27 cellular contexts compared by ENCODE assay signal in the genomic region with DNA sequence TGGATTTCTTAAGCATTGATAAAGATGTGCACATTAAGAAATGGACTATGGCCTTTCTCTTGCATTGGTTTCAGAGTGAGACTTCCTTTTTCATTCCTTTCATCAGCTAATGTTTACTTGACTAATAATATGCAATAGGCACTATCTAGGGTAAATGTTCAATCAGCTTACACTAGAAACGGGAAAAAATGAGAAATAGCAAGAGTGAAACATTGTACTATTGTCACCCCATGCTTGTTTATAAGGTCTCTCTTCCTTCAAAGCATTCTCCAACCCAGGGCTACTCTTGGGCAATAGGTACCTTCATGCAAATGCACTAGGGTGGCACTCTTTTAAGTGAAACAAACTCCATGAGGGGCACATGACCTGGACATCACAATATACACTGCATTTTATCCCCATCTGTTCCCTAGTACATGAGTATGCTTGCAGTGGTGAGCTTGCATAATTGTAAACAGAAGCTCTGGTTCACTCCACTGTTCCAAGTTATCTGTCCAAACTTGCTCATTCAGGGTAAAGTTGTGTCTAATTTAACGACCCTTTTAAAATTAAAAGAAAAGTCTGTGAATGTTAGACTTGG.
DNase-seq lines count a peak whose midpoint lies in the region; ATAC-seq, FAIRE-seq and TF ChIP-seq lines count a peak whose summit lies in the region.
"Had no signal": no experiment of that assay in that cellular context is flagged by ENCODE, and none has a peak within 500 bp of the region (broad histone marks: within the 10 kb centered on the region; RNA-seq: fewer than 3 reads in every experiment).

No MANE protein-coding gene starts in this region.

- H2BK20ac ChIP-seq in H1 (ENCODE audit: low read length) = no peak overlapping the region

- no peaks in the 10 kb centered on the region for H3K79me1 ChIP-seq in H1 (ENCODE audit: low read depth, low read length)

- 0 out of 2 replicates have a peak overlapping the region, but pooled peaks have one; percentile 39 for H2AFZ ChIP-seq in H1 (ENCODE audit: low read length)
- H2AFZ ChIP-seq: GM23338 had no signal

- H3K36me3 ChIP-seq in H1 (ENCODE audit: control insufficient read depth in 2 of 4, insufficient read depth in 4 of 4, low read length in 3 of 4) = no peaks in the 10 kb centered on the region
- H3K36me3 ChIP-seq: ascending aorta; BLaER1 treated with 17β-estradiol and CSF1 and Interleukin-3, amounts not matched to agents 10 nM and 100 nM; right lobe of liver had no signal

- H4K8ac ChIP-seq in H1 (ENCODE audit: extremely low read depth, insufficient read depth, low read length) = no peak overlapping the region

- H3K4me1 ChIP-seq in H1 (replicated peaks in 1 of 4; ENCODE audit: control insufficient read depth in 3 of 4, insufficient read depth in 4 of 4, low read length in 3 of 4) = no peaks in the 10 kb centered on the region
- H3K4me1 ChIP-seq: ascending aorta; BLaER1 treated with 17β-estradiol and CSF1 and Interleukin-3, amounts not matched to agents 10 nM and 100 nM; right lobe of liver; testis had no signal

- no peak overlapping the region for H3K56ac ChIP-seq in H1 (replicated peaks; ENCODE audit: insufficient read length, low read depth, low read length)

- no peak for TF ChIP-seq POLR2A in H1 (IDR thresholded peaks at IDR 0.05; ENCODE audit: control extremely low read depth in 1 of 2, low read depth in 2 of 2, low read length in 2 of 2)
- TF ChIP-seq POLR2A in erythroblast (IDR thresholded peaks at IDR 0.05; ENCODE audit: low read length) = no peak

- no peak overlapping the region for H3K9ac ChIP-seq in H1 (replicated peaks in 1 of 4; ENCODE audit: extremely low read depth in 1 of 4, low read depth in 3 of 4, low read length in 3 of 4)
- H3K9ac ChIP-seq: BLaER1 treated with 17β-estradiol and CSF1 and Interleukin-3, amounts not matched to agents 10 nM and 100 nM had no signal

- no peak for TF ChIP-seq CTCF in H1 (IDR thresholded peaks at IDR 0.05; ENCODE audit: control extremely low read depth in 1 of 3, insufficient read depth in 1 of 3, low read depth in 1 of 3, low read length in 3 of 3)

- H2BK15ac ChIP-seq in H1 (ENCODE audit: low read length) = no peak overlapping the region

- no peak overlapping the region for H3K4me3 ChIP-seq in H1 (ENCODE audit: extremely low read depth in 1 of 4, insufficient read depth in 2 of 4, low read depth in 3 of 4, low read length in 4 of 4)
- H3K4me3 ChIP-seq: ascending aorta; BLaER1 treated with 17β-estradiol and CSF1 and Interleukin-3, amounts not matched to agents 10 nM and 100 nM; GM23338; right lobe of liver; testis had no signal

- no peak overlapping the region for H3K4me2 ChIP-seq in H1 (ENCODE audit: insufficient read depth in 1 of 2, low read depth in 2 of 2, low read length in 2 of 2)
- H3K4me2 ChIP-seq: BLaER1 treated with 17β-estradiol and CSF1 and Interleukin-3, amounts not matched to agents 10 nM and 100 nM; GM23338 had no signal

- no peak overlapping the region for H2BK120ac ChIP-seq in H1 (replicated peaks; ENCODE audit: low read depth, low read length)

- no peak overlapping the region for H4K5ac ChIP-seq in H1 (ENCODE audit: insufficient read length, low read depth, low read length)

- WGBS in H1 (ENCODE audit: extremely low coverage in 1 of 2, insufficient coverage in 1 of 2, insufficient read length in 1 of 2, insufficient replicate concordance in 2 of 2, low coverage in 1 of 2, low lambda C conversion rate in 2 of 2, missing lambda C conversion rate in 1 of 2), 2 experiments = 82% methylated on average over 2 of the region's 2 CpGs; no CpG with 5 or more reads in 1 of the 2 experiments

- H3K14ac ChIP-seq in H1 (ENCODE audit: insufficient read length) = no peak overlapping the region

- H3K18ac ChIP-seq in H1 (ENCODE audit: extremely low read depth, low read length) = no peak overlapping the region

- TF ChIP-seq RAD21 in H1 (IDR thresholded peaks at IDR 0.05 in 1 of 2, conservative IDR thresholded peaks at IDR 0.05 in 1 of 2; ENCODE audit: low read depth in 2 of 2, low read length in 2 of 2) = no peak

- no peak overlapping the region for H2BK12ac ChIP-seq in H1 (ENCODE audit: low read depth, low read length)

- H4K91ac ChIP-seq in H1 (replicated peaks; ENCODE audit: insufficient read length, low read length) = no peak overlapping the region

- H3K79me2 ChIP-seq in H1 (ENCODE audit: control insufficient read depth in 1 of 2, insufficient read depth in 2 of 2, low read length in 2 of 2) = no peaks in the 10 kb centered on the region

- FAIRE-seq in H1 (lab: Jason Lieb, UNC) = no peak
- FAIRE-seq: keratinocyte had no signal

- H2BK5ac ChIP-seq in H1 (ENCODE audit: low read depth, low read length) = no peak overlapping the region

- no peak overlapping the region for H3K27ac ChIP-seq in H1 (ENCODE audit: low read depth, low read length)
- H3K27ac ChIP-seq: ascending aorta; BLaER1 treated with 17β-estradiol and CSF1 and Interleukin-3, amounts not matched to agents 10 nM and 100 nM; right lobe of liver; testis had no signal

- no peak overlapping the region for H3K4ac ChIP-seq in H1 (replicated peaks; ENCODE audit: insufficient read length, low read depth, low read length)

- ATAC-seq in GM19463 (IDR thresholded peaks at IDR 0.05; ENCODE audit: unreplicated experiment) = peak; percentile 59
- ATAC-seq: activated CD4-positive, alpha-beta T cell treated with anti-CD3 and anti-CD28 coated beads for 36 hours; activated CD8-positive, alpha-beta T cell treated with anti-CD3 and anti-CD28 coated beads, Interleukin-2, amount 10 ng/mL, durations not matched to agents 7 days and 5 days; activated naive CD4-positive, alpha-beta T cell treated with anti-CD3 and anti-CD28 coated beads, Interleukin-2, amount 50 U/mL, for 72 hours; effector memory CD8-positive, alpha-beta T cell; GM23338; left ventricle myocardium superior; right lobe of liver had no signal

- DNase-seq in DMS53 (lab: John Stamatoyannopoulos, UW) = peak; percentile 64
- DNase-seq in NCI-H446 treated with DMSO at 0.1 percent for 48 hours (lab: John Stamatoyannopoulos, UW) = peak; percentile 54
- no peak for DNase-seq in H1 (ENCODE audit: low read depth in 1 of 2, low spot score in 2 of 2)
- no peak for DNase-seq in erythroblast (lab: John Stamatoyannopoulos, UW)
- DNase-seq in activated T-cell treated with anti-CD3 and anti-CD28 coated beads for 4 hours = no peak
- no peak for DNase-seq in activated CD4-positive, alpha-beta T cell treated with anti-CD3 and anti-CD28 coated beads, Interleukin-2, amount 50 U/mL, for 48 hours
- no peak for DNase-seq in SW 1271 (lab: John Stamatoyannopoulos, UW)
- DNase-seq: activated CD4-positive, alpha-beta T cell treated with anti-CD3 and anti-CD28 coated beads for 36 hours; activated CD8-positive, alpha-beta T cell treated with anti-CD3 and anti-CD28 coated beads, Interleukin-2, amount 10 ng/mL, durations not matched to agents 7 days and 5 days; activated effector memory CD4-positive, alpha-beta T cell treated with Interleukin-2 at 50 U/mL for 16 hours; effector memory CD8-positive, alpha-beta T cell; GF-D8; left ventricle myocardium superior; MM.1S; NCI-H526; posterior cingulate gyrus; right lobe of liver; SIG-M5; stimulated activated CD8-positive, alpha-beta memory T cell treated with anti-CD3 and anti-CD28 coated beads, Interleukin-4, amount 100 ng/mL, for 48 hours; T-helper 9 cell; testis had no signal

- H2AK5ac ChIP-seq in H1 (ENCODE audit: low read depth, low read length) = no peak overlapping the region

- H3K27me3 ChIP-seq in H1 (replicated peaks in 1 of 4; ENCODE audit: control insufficient read depth in 3 of 4, extremely low read depth in 1 of 4, insufficient read depth in 3 of 4, low read length in 3 of 4) = no peaks in the 10 kb centered on the region
- H3K27me3 ChIP-seq: ascending aorta; BLaER1 treated with 17β-estradiol and CSF1 and Interleukin-3, amounts not matched to agents 10 nM and 100 nM; right lobe of liver; testis had no signal

- H3K9me3 ChIP-seq in H1 (ENCODE audit: insufficient read depth in 2 of 2, low read depth in 1 of 2, low read length in 1 of 2) = no peaks in the 10 kb centered on the region
- H3K9me3 ChIP-seq: ascending aorta; BLaER1 treated with 17β-estradiol and CSF1 and Interleukin-3, amounts not matched to agents 10 nM and 100 nM; right lobe of liver; testis had no signal

- no peak overlapping the region for H3K23ac ChIP-seq in H1 (ENCODE audit: insufficient read length)

- H4K20me1 ChIP-seq in H1 (replicated peaks in 1 of 2; ENCODE audit: control insufficient read depth in 1 of 2, insufficient read depth in 2 of 2, low read length in 2 of 2) = no peaks in the 10 kb centered on the region
- H4K20me1 ChIP-seq: BLaER1 treated with 17β-estradiol and CSF1 and Interleukin-3, amounts not matched to agents 10 nM and 100 nM had no signal

- no peaks in the 10 kb centered on the region; the same call in 1 of the 2 replicates for H3K23me2 ChIP-seq in H1 (ENCODE audit: low read depth, low read length)

- POLR2A ChIA-PET in H1 (lab: Charles Lee; ENCODE audit: partially characterized antibody) = no interaction called here

- CTCF ChIA-PET in H1 (lab: Charles Lee; ENCODE audit: partially characterized antibody) = interaction anchor here (0.6 kb wide), 2 partner anchors 11 to 12 kb away, joined by 3 read pairs; no protein-coding TSS in a partner anchor

- no peak for TF ChIP-seq EP300 in H1 (IDR thresholded peaks at IDR 0.05; ENCODE audit: borderline replicate concordance in 1 of 2, low read depth in 2 of 2, low read length in 2 of 2)

TF ChIP-seq in H1, 55 proteins besides CTCF, POLR2A, EP300 and RAD21 (continues in another document):
- TF ChIP-seq JUND (IDR thresholded peaks at IDR 0.05; ENCODE audit: low read length) (no peak), ATF3 (IDR thresholded peaks at IDR 0.05; ENCODE audit: insufficient read depth, low read depth, low read length) (no peak), JUN (IDR thresholded peaks at IDR 0.05; ENCODE audit: low read depth, low read length) (no peak), CHD1 (IDR thresholded peaks at IDR 0.05; ENCODE audit: low read depth, low read length) (no peak), SIX5 (IDR thresholded peaks at IDR 0.05; ENCODE audit: low read depth, low read length) (no peak), CEBPB (IDR thresholded peaks at IDR 0.05; ENCODE audit: low read depth, low read length) (no peak), KDM4A (IDR thresholded peaks at IDR 0.05; ENCODE audit: low read depth, low read length, severe bottlenecking) (no peak), RBBP5 (IDR thresholded peaks at IDR 0.05; ENCODE audit: borderline replicate concordance, low read depth, low read length) (no peak), FOSL1 (IDR thresholded peaks at IDR 0.05; ENCODE audit: insufficient read depth, low read depth, low read length) (no peak)

Comparison
In these comparisons a context has a peak if more than half of its experiments do, and no peak if none do; other contexts are left out.
1. DNase-seq: peak in DMS53 (single experiment) and NCI-H446 treated with DMSO at 0.1 percent for 48 hours (single experiment); none in H1 (0 of 2), erythroblast (0 of 2), activated T-cell treated with anti-CD3 and anti-CD28 coated beads for 4 hours (single experiment), activated CD4-positive, alpha-beta T cell treated with anti-CD3 and anti-CD28 coated beads, Interleukin-2, amount 50 U/mL, for 48 hours (0 of 2) and SW 1271 (0 of 2).